ENCODE assay signal across 9 cellular contexts in the genomic region with DNA sequence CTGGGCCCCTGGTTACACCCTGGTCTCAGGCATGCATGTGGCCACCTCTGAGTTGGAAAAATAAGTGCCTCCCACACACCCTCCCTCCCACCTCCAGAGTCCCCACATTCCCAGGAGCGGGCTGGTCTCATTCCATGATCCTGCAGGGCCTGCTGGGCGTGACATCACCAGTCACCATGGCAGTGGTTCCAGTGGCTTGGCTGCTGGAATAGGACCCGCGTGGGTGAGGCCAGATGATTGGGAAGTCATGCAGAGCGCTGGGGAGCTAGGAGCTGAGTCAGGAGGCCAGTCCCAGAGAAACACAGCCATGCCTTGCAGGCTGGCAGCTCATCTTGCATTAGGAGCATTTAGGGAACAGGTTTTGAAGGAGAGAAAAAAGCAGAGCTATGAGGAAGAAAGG.
A peak's percentile ranks its signal among the peaks of the same experiment; 100 is the strongest.
DNase-seq lines count a peak whose midpoint lies in the region; ATAC-seq and TF ChIP-seq lines count a peak whose summit lies in the region.
"Had no signal": no experiment of that assay in that cellular context is flagged by ENCODE, and none has a peak within 500 bp of the region (broad histone marks: within the 10 kb centered on the region; RNA-seq: fewer than 3 reads in every experiment).

No MANE protein-coding gene starts in this region.

- no peak overlapping the region for H3K4me3 ChIP-seq in cardiac fibroblast (replicated peaks in 1 of 2; ENCODE audit: low read depth in 2 of 2, low read length in 2 of 2)
- H3K4me3 ChIP-seq in skin epidermis = no peak overlapping the region

- H3K9me3 Mint-ChIP-seq in immature natural killer cell = no peaks in the 10 kb centered on the region
- H3K9me3 Mint-ChIP-seq: activated T-helper 1 cell treated with anti-CD3 and anti-CD28 coated beads, Interleukin-12 subunit alpha, Interleukin-12 subunit beta, Interleukin-2, Interleukin-4 antibody, amounts not matched to agents 30 ng/mL and 10 ng/mL and 1 ng/mL, durations not matched to agents 14 hours and 24 hours and 36 hours had no signal

- H3K27me3 Mint-ChIP-seq in immature natural killer cell (ENCODE audit: low read depth in 3 of 3) = peaks cover 4 to 7% (median 6%) of the 10 kb centered on the region in 3 donors

- no peak overlapping the region for H3K4me3 Mint-ChIP-seq in immature natural killer cell
- H3K4me3 Mint-ChIP-seq: activated T-helper 1 cell treated with anti-CD3 and anti-CD28 coated beads, Interleukin-12 subunit alpha, Interleukin-12 subunit beta, Interleukin-2, Interleukin-4 antibody, amounts not matched to agents 30 ng/mL and 10 ng/mL and 1 ng/mL, durations not matched to agents 14 hours and 24 hours and 36 hours had no signal

- DNase-seq in H4 (ENCODE audit: low spot score) = peak; percentile 54
- DNase-seq in cardiac fibroblast (ENCODE audit: low read depth in 2 of 2) = peak; percentile 18 to 63
- DNase-seq in iPS-NIHi7 (ENCODE audit: extremely low spot score) = peak; percentile 31
- DNase-seq in NCI-H2171 (lab: John Stamatoyannopoulos, UW) = no peak
- no peak for DNase-seq in immature natural killer cell
- no peak for DNase-seq in activated naive CD4-positive, alpha-beta T cell treated with anti-CD3 and anti-CD28 coated beads, Interleukin-2, amount 50 U/mL, for 16 hours

- H3K4me1 Mint-ChIP-seq in immature natural killer cell = no peaks in the 10 kb centered on the region

- peak overlapping the region in 17 of 21 experiments; percentile 12 to 85 (median 60) for H3K27ac ChIP-seq in skin epidermis

- TF ChIP-seq CTCF in cardiac fibroblast (IDR thresholded peaks at IDR 0.05; ENCODE audit: low read depth, low read length) = no peak

- no peaks in the 10 kb centered on the region for H3K36me3 Mint-ChIP-seq in immature natural killer cell

- no peak overlapping the region for H3K27ac Mint-ChIP-seq in immature natural killer cell
- H3K27ac Mint-ChIP-seq: activated T-helper 1 cell treated with anti-CD3 and anti-CD28 coated beads, Interleukin-12 subunit alpha, Interleukin-12 subunit beta, Interleukin-2, Interleukin-4 antibody, amounts not matched to agents 30 ng/mL and 10 ng/mL and 1 ng/mL, durations not matched to agents 14 hours and 24 hours and 36 hours had no signal

- ATAC-seq in GM18511 (IDR thresholded peaks at IDR 0.05; ENCODE audit: unreplicated experiment) = no peak

Comparison
In these comparisons a context has a peak if more than half of its experiments do, and no peak if none do; other contexts are left out.
1. DNase-seq: peak in H4 (single experiment), cardiac fibroblast (2 of 2) and iPS-NIHi7 (single experiment); none in NCI-H2171 (single experiment), immature natural killer cell (0 of 3) and activated naive CD4-positive, alpha-beta T cell treated with anti-CD3 and anti-CD28 coated beads, Interleukin-2, amount 50 U/mL, for 16 hours (single experiment).